Comparison of ENCODE assay signal across 21 cellular contexts in genomic region chr12:47786662-47786974, GRCh38. TPM values are rescaled to one million over a fixed set of nuclear protein-coding genes. Genes with fewer than 3 reads are reported as not detected.
A peak's percentile ranks its signal among the peaks of the same experiment; 100 is the strongest.
DNase-seq lines count a peak whose midpoint lies in the region; ATAC-seq, FAIRE-seq and TF ChIP-seq lines count a peak whose summit lies in the region.
"Had no signal": no experiment of that assay in that cellular context is flagged by ENCODE, and none has a peak within 500 bp of the region (broad histone marks: within the 10 kb centered on the region; RNA-seq: fewer than 3 reads in every experiment).

No MANE protein-coding gene starts in this region.

- no peaks in the 10 kb centered on the region for H3K27me3 Mint-ChIP-seq in activated CD8-positive, alpha-beta memory T cell treated with anti-CD3 and anti-CD28 coated beads, Interleukin-2, amount 10 ng/mL, durations not matched to agents 7 days and 5 days
- H3K27me3 Mint-ChIP-seq in activated T-helper 1 cell treated with anti-CD3 and anti-CD28 coated beads, Interleukin-12 subunit alpha, Interleukin-12 subunit beta, Interleukin-2, Interleukin-4 antibody, amounts not matched to agents 30 ng/mL and 10 ng/mL and 1 ng/mL, durations not matched to agents 14 hours and 24 hours and 36 hours (ENCODE audit: insufficient read depth): no peaks in the 10 kb centered on the region
- no peaks in the 10 kb centered on the region for H3K27me3 Mint-ChIP-seq in stimulated activated naive B cell treated with anti-CD40 and anti-IgM and Interleukin-4, amounts not matched to agents 10 μg/mL and 1 μg/mL and 100 μg/mL, for 72 hours
- H3K27me3 Mint-ChIP-seq: central memory CD8-positive, alpha-beta T cell had no signal

- H3K9me1 ChIP-seq in endothelial cell of umbilical vein (replicated peaks; ENCODE audit: control insufficient read depth, extremely low read depth, insufficient read depth, low read length): no peaks in the 10 kb centered on the region

- no peak for TF ChIP-seq CTCF in endothelial cell of umbilical vein (IDR thresholded peaks at IDR 0.05; ENCODE audit: extremely low read depth in 1 of 2, insufficient read depth in 1 of 2, low read depth in 1 of 2, low read length in 2 of 2)

- no peak overlapping the region for H3K4me3 ChIP-seq in endothelial cell of umbilical vein (replicated peaks in 1 of 3; ENCODE audit: insufficient read depth in 1 of 3, low read depth in 1 of 3, low read length in 3 of 3)
- H3K4me3 ChIP-seq: left lung, ovary, upper lobe of right lung had no signal

- H3K4me3 Mint-ChIP-seq in activated CD8-positive, alpha-beta memory T cell treated with anti-CD3 and anti-CD28 coated beads, Interleukin-2, amount 10 ng/mL, durations not matched to agents 7 days and 5 days: no peak overlapping the region
- no peak overlapping the region for H3K4me3 Mint-ChIP-seq in activated T-helper 1 cell treated with anti-CD3 and anti-CD28 coated beads, Interleukin-12 subunit alpha, Interleukin-12 subunit beta, Interleukin-2, Interleukin-4 antibody, amounts not matched to agents 30 ng/mL and 10 ng/mL and 1 ng/mL, durations not matched to agents 14 hours and 24 hours and 36 hours
- H3K4me3 Mint-ChIP-seq in stimulated activated naive B cell treated with anti-CD40 and anti-IgM and Interleukin-4, amounts not matched to agents 10 μg/mL and 1 μg/mL and 100 μg/mL, for 72 hours: no peak overlapping the region
- H3K4me3 Mint-ChIP-seq: central memory CD8-positive, alpha-beta T cell; endodermal cell had no signal

- H4K20me1 ChIP-seq in endothelial cell of umbilical vein (replicated peaks; ENCODE audit: control insufficient read depth, extremely low read depth, insufficient read depth, low read length): no peaks in the 10 kb centered on the region

- intact Hi-C loops in activated T-helper 1 cell treated with anti-CD3 and anti-CD28 coated beads, Interleukin-12 subunit alpha, Interleukin-12 subunit beta, Interleukin-2, Interleukin-4 antibody, amounts not matched to agents 30 ng/mL and 10 ng/mL and 1 ng/mL, durations not matched to agents 14 hours and 24 hours and 36 hours (cut with micrococcal nuclease): no loop called here
- intact Hi-C loops in endothelial cell of umbilical vein (cut with micrococcal nuclease): no loop called here

- no peak overlapping the region for H3K4me2 ChIP-seq in endothelial cell of umbilical vein (ENCODE audit: insufficient read depth, low read length)

- TF ChIP-seq POLR2A in endothelial cell of umbilical vein (IDR thresholded peaks at IDR 0.05; ENCODE audit: low read depth, low read length) (no peak), GM12892 (IDR thresholded peaks at IDR 0.05; ENCODE audit: low read depth, low read length) (no peak)

- dilution Hi-C loops in endothelial cell of umbilical vein (cut with MboI; ENCODE audit: extremely low pct_ligation_motif_present, low sequenced_read_pairs): no loop called here

- H3K9ac ChIP-seq in endothelial cell of umbilical vein (replicated peaks; ENCODE audit: extremely low read depth, insufficient read depth, low read length): no peak overlapping the region

- peaks cover 46 to 86% of the 10 kb centered on the region in 2 experiments for H3K36me3 ChIP-seq in endothelial cell of umbilical vein (ENCODE audit: control insufficient read depth in 2 of 2, extremely low read depth in 1 of 2, insufficient read depth in 2 of 2, low read length in 2 of 2)
- H3K36me3 ChIP-seq: ovary had no signal

- no peaks in the 10 kb centered on the region for H3K79me2 ChIP-seq in endothelial cell of umbilical vein (ENCODE audit: control insufficient read depth, insufficient read depth, low read length)

- peaks cover 51% of the 10 kb centered on the region for H3K36me3 Mint-ChIP-seq in activated CD8-positive, alpha-beta memory T cell treated with anti-CD3 and anti-CD28 coated beads, Interleukin-2, amount 10 ng/mL, durations not matched to agents 7 days and 5 days
- peaks cover 66% of the 10 kb centered on the region for H3K36me3 Mint-ChIP-seq in activated T-helper 1 cell treated with anti-CD3 and anti-CD28 coated beads, Interleukin-12 subunit alpha, Interleukin-12 subunit beta, Interleukin-2, Interleukin-4 antibody, amounts not matched to agents 30 ng/mL and 10 ng/mL and 1 ng/mL, durations not matched to agents 14 hours and 24 hours and 36 hours (ENCODE audit: low read depth)
- H3K36me3 Mint-ChIP-seq in stimulated activated naive B cell treated with anti-CD40 and anti-IgM and Interleukin-4, amounts not matched to agents 10 μg/mL and 1 μg/mL and 100 μg/mL, for 72 hours: peaks cover 62 to 72% of the 10 kb centered on the region in 2 donors

- DNase-seq in activated CD8-positive, alpha-beta memory T cell treated with anti-CD3 and anti-CD28 coated beads, Interleukin-2, amount 10 ng/mL, durations not matched to agents 7 days and 5 days: no peak
- DNase-seq in activated CD8-positive, alpha-beta memory T cell treated with anti-CD3 and anti-CD28 coated beads for 24 hours: no peak
- no peak for DNase-seq in activated T-helper 1 cell treated with anti-CD3 and anti-CD28 coated beads, Interleukin-12 subunit alpha, Interleukin-12 subunit beta, Interleukin-2, Interleukin-4 antibody, amounts not matched to agents 30 ng/mL and 10 ng/mL and 1 ng/mL, durations not matched to agents 14 hours and 24 hours and 36 hours (ENCODE audit: low spot score)
- DNase-seq in endothelial cell of umbilical vein (ENCODE audit: low read depth, low spot score): no peak
- DNase-seq in stimulated activated naive B cell treated with anti-CD40 and anti-IgM and Interleukin-4, amounts not matched to agents 10 μg/mL and 1 μg/mL and 100 μg/mL, for 72 hours: no peak
- DNase-seq in kidney tubule cell (ENCODE audit: low spot score): no peak
- DNase-seq in SW480 (ENCODE audit: low spot score): no peak
- no peak for DNase-seq in GM12892 (ENCODE audit: insufficient read length)
- DNase-seq: endodermal cell; H7; NCI-H1930; NCI-H446 treated with DMSO at 0.1 percent for 48 hours; ovary; stimulated activated CD4-positive, alpha-beta T cell treated with anti-CD3 and anti-CD28 coated beads, Interleukin-4, amount 100 ng/mL, for 4 hours; stimulated activated CD8-positive, alpha-beta memory T cell treated with anti-CD3 and anti-CD28 coated beads, Interleukin-4, amount 100 ng/mL, for 48 hours; T-helper 1 cell; upper lobe of right lung had no signal

- peaks cover 10% of the 10 kb centered on the region for H3K4me1 ChIP-seq in endothelial cell of umbilical vein (ENCODE audit: control insufficient read depth, extremely low read depth, insufficient read depth, low read length)
- H3K4me1 ChIP-seq: left lung, upper lobe of right lung had no signal

- no TSS peak for BruUV-seq in endothelial cell of umbilical vein (replicated peaks; lab: Mats Ljungman, UMichigan)

- CTCF ChIA-PET in activated CD8-positive, alpha-beta memory T cell treated with anti-CD3 and anti-CD28 coated beads, Interleukin-2, amount 10 ng/mL, durations not matched to agents 7 days and 5 days (lab: Charles Lee): interaction anchor here (1.2 to 11.5 kb wide), 7 partner anchors 9 to 71 kb away, joined by 3 to 80 read pairs (median 5); no protein-coding TSS in a partner anchor
- CTCF ChIA-PET in endothelial cell of umbilical vein (lab: Charles Lee): interaction anchor here (10.4 kb wide), 1 partner anchor 50 kb away, joined by 244 read pairs; no protein-coding TSS in a partner anchor

- H3K9me3 ChIP-seq in endothelial cell of umbilical vein (replicated peaks; ENCODE audit: control insufficient read depth, insufficient read depth, low read length): no peaks in the 10 kb centered on the region
- H3K9me3 ChIP-seq: left lung, ovary, upper lobe of right lung had no signal

- H3K27me3 ChIP-seq in endothelial cell of umbilical vein (ENCODE audit: control insufficient read depth in 2 of 2, insufficient read depth in 2 of 2, low read length in 2 of 2): no peaks in the 10 kb centered on the region
- H3K27me3 ChIP-seq: left lung, ovary, upper lobe of right lung had no signal

- no peak overlapping the region for H2AFZ ChIP-seq in endothelial cell of umbilical vein (ENCODE audit: low read depth, low read length)

- no peak for ATAC-seq in activated CD8-positive, alpha-beta memory T cell treated with anti-CD3 and anti-CD28 coated beads, Interleukin-2, amount 10 ng/mL, durations not matched to agents 7 days and 5 days
- no peak for ATAC-seq in stimulated activated naive B cell treated with anti-CD40 and anti-IgM and Interleukin-4, amounts not matched to agents 10 μg/mL and 1 μg/mL and 100 μg/mL, for 72 hours (replicated peaks)
- ATAC-seq: left lung, upper lobe of right lung had no signal

- no peaks in the 10 kb centered on the region for H3K9me3 Mint-ChIP-seq in activated CD8-positive, alpha-beta memory T cell treated with anti-CD3 and anti-CD28 coated beads, Interleukin-2, amount 10 ng/mL, durations not matched to agents 7 days and 5 days (ENCODE audit: low read depth)
- H3K9me3 Mint-ChIP-seq in activated T-helper 1 cell treated with anti-CD3 and anti-CD28 coated beads, Interleukin-12 subunit alpha, Interleukin-12 subunit beta, Interleukin-2, Interleukin-4 antibody, amounts not matched to agents 30 ng/mL and 10 ng/mL and 1 ng/mL, durations not matched to agents 14 hours and 24 hours and 36 hours: no peaks in the 10 kb centered on the region
- no peaks in the 10 kb centered on the region for H3K9me3 Mint-ChIP-seq in stimulated activated naive B cell treated with anti-CD40 and anti-IgM and Interleukin-4, amounts not matched to agents 10 μg/mL and 1 μg/mL and 100 μg/mL, for 72 hours
- H3K9me3 Mint-ChIP-seq: central memory CD8-positive, alpha-beta T cell; endodermal cell had no signal

- POLR2A ChIA-PET in endothelial cell of umbilical vein (lab: Charles Lee): no interaction called here

- no peaks in the 10 kb centered on the region for H3K4me1 Mint-ChIP-seq in activated CD8-positive, alpha-beta memory T cell treated with anti-CD3 and anti-CD28 coated beads, Interleukin-2, amount 10 ng/mL, durations not matched to agents 7 days and 5 days
- H3K4me1 Mint-ChIP-seq in activated T-helper 1 cell treated with anti-CD3 and anti-CD28 coated beads, Interleukin-12 subunit alpha, Interleukin-12 subunit beta, Interleukin-2, Interleukin-4 antibody, amounts not matched to agents 30 ng/mL and 10 ng/mL and 1 ng/mL, durations not matched to agents 14 hours and 24 hours and 36 hours (ENCODE audit: low read depth): peaks cover 13% of the 10 kb centered on the region
- peaks cover 0 to 17% of the 10 kb centered on the region in 2 donors for H3K4me1 Mint-ChIP-seq in stimulated activated naive B cell treated with anti-CD40 and anti-IgM and Interleukin-4, amounts not matched to agents 10 μg/mL and 1 μg/mL and 100 μg/mL, for 72 hours
- H3K4me1 Mint-ChIP-seq: central memory CD8-positive, alpha-beta T cell; endodermal cell had no signal

- no peak for FAIRE-seq in endothelial cell of umbilical vein (lab: Jason Lieb, UNC)
- no peak for FAIRE-seq in GM12892 (lab: Jason Lieb, UNC)
- FAIRE-seq: A204.1 had no signal

- H3K27ac Mint-ChIP-seq in activated CD8-positive, alpha-beta memory T cell treated with anti-CD3 and anti-CD28 coated beads, Interleukin-2, amount 10 ng/mL, durations not matched to agents 7 days and 5 days: peak overlapping the region; percentile 15
- H3K27ac Mint-ChIP-seq in activated T-helper 1 cell treated with anti-CD3 and anti-CD28 coated beads, Interleukin-12 subunit alpha, Interleukin-12 subunit beta, Interleukin-2, Interleukin-4 antibody, amounts not matched to agents 30 ng/mL and 10 ng/mL and 1 ng/mL, durations not matched to agents 14 hours and 24 hours and 36 hours: peak overlapping the region; percentile 67
- peak overlapping the region; percentile 86 for H3K27ac Mint-ChIP-seq in stimulated activated naive B cell treated with anti-CD40 and anti-IgM and Interleukin-4, amounts not matched to agents 10 μg/mL and 1 μg/mL and 100 μg/mL, for 72 hours
- H3K27ac Mint-ChIP-seq: endodermal cell had no signal

- no peak overlapping the region for H3K27ac ChIP-seq in endothelial cell of umbilical vein (ENCODE audit: insufficient read depth, low read depth, low read length)
- H3K27ac ChIP-seq: C4-2B, left lung had no signal

RNA-seq across cellular contexts. Expression of gene SLC48A1, which starts 13.6 kb away (rescaled TPM):
- 10 to 100 TPM; 13.9 to 18.5 TPM for total RNA-seq in activated CD8-positive, alpha-beta memory T cell treated with anti-CD3 and anti-CD28 coated beads, Interleukin-2, amount 10 ng/mL, durations not matched to agents 7 days and 5 days
- 12.7 TPM in 2 replicates for total RNA-seq in activated T-helper 1 cell treated with anti-CD3 and anti-CD28 coated beads, Interleukin-12 subunit alpha, Interleukin-12 subunit beta, Interleukin-2, Interleukin-4 antibody, amounts not matched to agents 30 ng/mL and 10 ng/mL and 1 ng/mL, durations not matched to agents 14 hours and 24 hours and 36 hours
- total RNA-seq in endothelial cell of umbilical vein: 17.9 and 20.3 TPM in 2 replicates
- 17.3 and 19.8 TPM in 2 replicates for polyA plus RNA-seq in endothelial cell of umbilical vein
- 13.0 and 14.1 TPM in 2 replicates for polyA plus RNA-seq in endothelial cell of umbilical vein (2011; cell fraction: cytosol; rRNA removed)
- 21.7 and 24.5 TPM in 2 replicates for polyA plus RNA-seq in endothelial cell of umbilical vein (2011; cell fraction: nucleus; rRNA removed)
- 14.7 and 19.3 TPM in 2 replicates for polyA plus RNA-seq in endothelial cell of umbilical vein (2012)
- 14.9 and 20.7 TPM in 2 replicates for polyA minus RNA-seq in endothelial cell of umbilical vein
- 18.2 TPM for polyA minus RNA-seq in endothelial cell of umbilical vein (2011; cell fraction: cytosol; rRNA and poly(A)+ RNA removed)
- polyA minus RNA-seq in endothelial cell of umbilical vein (2011; cell fraction: nucleus; rRNA and poly(A)+ RNA removed): 7.0 and 7.5 TPM in 2 replicates
- 2.1 TPM for polyA plus RNA-seq in GM12892 (2012; ENCODE audit: missing spikeins)

RNA-seq across cellular contexts. Expression of gene RAPGEF3, which starts 27.9 kb away (rescaled TPM):
- 1 to 10 TPM; 1.5 to 1.9 TPM for total RNA-seq in activated CD8-positive, alpha-beta memory T cell treated with anti-CD3 and anti-CD28 coated beads, Interleukin-2, amount 10 ng/mL, durations not matched to agents 7 days and 5 days
- total RNA-seq in activated T-helper 1 cell treated with anti-CD3 and anti-CD28 coated beads, Interleukin-12 subunit alpha, Interleukin-12 subunit beta, Interleukin-2, Interleukin-4 antibody, amounts not matched to agents 30 ng/mL and 10 ng/mL and 1 ng/mL, durations not matched to agents 14 hours and 24 hours and 36 hours: 4.7 and 6.5 TPM in 2 replicates
- 53.6 and 55.1 TPM in 2 replicates for total RNA-seq in endothelial cell of umbilical vein
- 30.8 and 34.5 TPM in 2 replicates for polyA plus RNA-seq in endothelial cell of umbilical vein
- 14.4 and 18.3 TPM in 2 replicates for polyA plus RNA-seq in endothelial cell of umbilical vein (2011; cell fraction: cytosol; rRNA removed)
- polyA plus RNA-seq in endothelial cell of umbilical vein (2011; cell fraction: nucleus; rRNA removed): 171 and 207 TPM in 2 replicates
- polyA plus RNA-seq in endothelial cell of umbilical vein (2012): 29.7 and 38.7 TPM in 2 replicates
- polyA minus RNA-seq in endothelial cell of umbilical vein: 34.0 and 42.1 TPM in 2 replicates
- 3.3 TPM for polyA minus RNA-seq in endothelial cell of umbilical vein (2011; cell fraction: cytosol; rRNA and poly(A)+ RNA removed)
- polyA minus RNA-seq in endothelial cell of umbilical vein (2011; cell fraction: nucleus; rRNA and poly(A)+ RNA removed): 57.3 and 65.6 TPM in 2 replicates
- polyA plus RNA-seq in GM12892 (2012; ENCODE audit: missing spikeins): 0.59 TPM

RNA-seq across cellular contexts. Expression of gene HDAC7, which starts 33.1 kb away (rescaled TPM):
- 100 to 1,000 TPM; 226 to 284 TPM for total RNA-seq in activated CD8-positive, alpha-beta memory T cell treated with anti-CD3 and anti-CD28 coated beads, Interleukin-2, amount 10 ng/mL, durations not matched to agents 7 days and 5 days
- 453 and 466 TPM in 2 replicates for total RNA-seq in activated T-helper 1 cell treated with anti-CD3 and anti-CD28 coated beads, Interleukin-12 subunit alpha, Interleukin-12 subunit beta, Interleukin-2, Interleukin-4 antibody, amounts not matched to agents 30 ng/mL and 10 ng/mL and 1 ng/mL, durations not matched to agents 14 hours and 24 hours and 36 hours
- 249 and 252 TPM in 2 replicates for total RNA-seq in endothelial cell of umbilical vein
- polyA plus RNA-seq in endothelial cell of umbilical vein: 119 and 122 TPM in 2 replicates
- 101 and 125 TPM in 2 replicates for polyA plus RNA-seq in endothelial cell of umbilical vein (2011; cell fraction: cytosol; rRNA removed)
- 462 and 531 TPM in 2 replicates for polyA plus RNA-seq in endothelial cell of umbilical vein (2011; cell fraction: nucleus; rRNA removed)
- polyA plus RNA-seq in endothelial cell of umbilical vein (2012): 105 and 119 TPM in 2 replicates
- 81.4 and 95.8 TPM in 2 replicates for polyA minus RNA-seq in endothelial cell of umbilical vein
- 25.6 TPM for polyA minus RNA-seq in endothelial cell of umbilical vein (2011; cell fraction: cytosol; rRNA and poly(A)+ RNA removed)
- polyA minus RNA-seq in endothelial cell of umbilical vein (2011; cell fraction: nucleus; rRNA and poly(A)+ RNA removed): 127 and 192 TPM in 2 replicates
- polyA plus RNA-seq in GM12892 (2012; ENCODE audit: missing spikeins): 29.1 TPM

Comparison
In these comparisons a context has a peak if more than half of its experiments do, and no peak if none do; other contexts are left out.
1. H3K27ac Mint-ChIP-seq: peak in every context shown above with its lines; median percentile 86 in stimulated activated naive B cell treated with anti-CD40 and anti-IgM and Interleukin-4, amounts not matched to agents 10 μg/mL and 1 μg/mL and 100 μg/mL, for 72 hours; 67 in activated T-helper 1 cell treated with anti-CD3 and anti-CD28 coated beads, Interleukin-12 subunit alpha, Interleukin-12 subunit beta, Interleukin-2, Interleukin-4 antibody, amounts not matched to agents 30 ng/mL and 10 ng/mL and 1 ng/mL, durations not matched to agents 14 hours and 24 hours and 36 hours; 15 in activated CD8-positive, alpha-beta memory T cell treated with anti-CD3 and anti-CD28 coated beads, Interleukin-2, amount 10 ng/mL, durations not matched to agents 7 days and 5 days.